ENCODE assay signal across 8 cellular contexts in the genomic region with DNA sequence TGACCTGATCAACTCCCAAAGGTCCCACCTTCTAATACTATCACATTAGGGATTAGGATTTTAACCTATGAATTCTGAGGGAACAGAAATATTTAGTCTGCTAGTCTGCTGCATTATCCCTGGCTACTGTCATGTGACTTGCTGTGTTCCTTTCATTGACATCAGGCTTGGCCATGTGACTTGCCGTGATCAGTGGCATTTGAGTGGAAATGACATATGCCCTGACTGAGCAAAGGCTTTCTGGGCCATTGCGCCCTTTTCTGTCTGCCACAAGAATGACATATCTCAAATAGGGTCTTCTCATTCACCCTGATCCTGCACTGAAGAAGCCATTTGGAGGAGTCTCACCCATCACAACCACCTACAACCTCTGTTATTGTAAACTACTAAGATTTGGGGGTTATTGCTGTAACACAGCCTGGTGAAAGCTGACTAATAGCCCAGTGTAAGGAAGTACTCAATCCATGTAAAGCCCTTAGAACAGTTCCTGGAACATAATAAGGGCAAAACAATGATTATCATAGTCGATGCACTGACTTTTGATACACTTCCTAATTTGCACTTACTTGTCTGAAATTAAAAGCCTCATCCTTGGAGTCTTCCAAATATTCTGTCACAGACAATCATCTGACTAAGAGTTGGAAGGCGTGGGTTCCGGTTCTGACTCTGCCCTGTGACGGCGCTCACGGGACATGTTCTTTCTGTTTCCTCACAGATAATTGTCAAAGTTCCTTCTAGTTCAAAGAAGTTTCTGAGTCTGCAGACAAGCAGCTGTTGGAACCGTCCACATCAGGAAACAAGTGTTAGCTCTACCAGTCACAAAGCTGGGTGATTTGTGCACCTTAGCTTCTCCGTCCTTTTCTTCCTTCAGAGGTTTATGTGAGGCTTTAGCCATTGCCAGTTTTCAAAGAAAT. TPM values are rescaled to one million over a fixed set of nuclear protein-coding genes. Genes with fewer than 3 reads are reported as not detected.
DNase-seq lines count a peak whose midpoint lies in the region; ATAC-seq and TF ChIP-seq lines count a peak whose summit lies in the region.

No MANE protein-coding gene starts in this region.

- peaks cover 9% of the 10 kb centered on the region for H3K4me1 ChIP-seq in CD4-positive, CD25-positive, alpha-beta regulatory T cell (ENCODE audit: control insufficient read depth, insufficient read depth, low read length, poor library complexity, severe bottlenecking)
- peaks cover 0 to 12% (median 0%) of the 10 kb centered on the region in 4 donors for H3K4me1 ChIP-seq in stomach

- H3K27ac ChIP-seq in CD4-positive, CD25-positive, alpha-beta regulatory T cell (ENCODE audit: insufficient read depth, low read length, poor library complexity, severe bottlenecking) = peak overlapping the region; percentile 48
- peak overlapping the region in 4 of 5 donors; percentile 5 to 74 (median 63) for H3K27ac ChIP-seq in stomach

- H3K36me3 Mint-ChIP-seq in CD4-positive, CD25-positive, alpha-beta regulatory T cell = no peaks in the 10 kb centered on the region
- H3K36me3 Mint-ChIP-seq in T-helper 2 cell treated with Interferon-gamma antibody and Interleukin-4, amounts not matched to agents 5 μg/mL and 100 μg/mL, for 36 hours (ENCODE audit: low read depth) = no peaks in the 10 kb centered on the region
- H3K36me3 Mint-ChIP-seq in activated naive CD8-positive, alpha-beta T cell treated with anti-CD3 and anti-CD28 coated beads, Interleukin-2, amount 50 U/mL, for 24 hours (ENCODE audit: low read depth) = no peaks in the 10 kb centered on the region
- H3K36me3 Mint-ChIP-seq in naive B cell = no peaks in the 10 kb centered on the region

- no peak for TF ChIP-seq POLR2A in stomach (IDR thresholded peaks at IDR 0.05)

- peak overlapping the region; percentile 56 for H3K4me3 ChIP-seq in CD4-positive, CD25-positive, alpha-beta regulatory T cell (ENCODE audit: low read depth, low read length)
- no peak overlapping the region for H3K4me3 ChIP-seq in stomach

- 56 to 75% (median 69%) methylated on average over 10 of the region's 10 CpGs for WGBS in stomach, 5 donors

- no peaks in the 10 kb centered on the region for H3K9me3 Mint-ChIP-seq in CD4-positive, CD25-positive, alpha-beta regulatory T cell
- no peaks in the 10 kb centered on the region for H3K9me3 Mint-ChIP-seq in T-helper 2 cell treated with Interferon-gamma antibody and Interleukin-4, amounts not matched to agents 5 μg/mL and 100 μg/mL, for 36 hours
- H3K9me3 Mint-ChIP-seq in activated naive CD8-positive, alpha-beta T cell treated with anti-CD3 and anti-CD28 coated beads, Interleukin-2, amount 50 U/mL, for 24 hours = no peaks in the 10 kb centered on the region
- H3K9me3 Mint-ChIP-seq in naive B cell = no peaks in the 10 kb centered on the region

- peaks cover 16 to 25% (median 18%) of the 10 kb centered on the region in 4 donors for H3K4me1 Mint-ChIP-seq in CD4-positive, CD25-positive, alpha-beta regulatory T cell
- H3K4me1 Mint-ChIP-seq in T-helper 2 cell treated with Interferon-gamma antibody and Interleukin-4, amounts not matched to agents 5 μg/mL and 100 μg/mL, for 36 hours (ENCODE audit: low read depth) = peaks cover 16% of the 10 kb centered on the region
- H3K4me1 Mint-ChIP-seq in activated naive CD8-positive, alpha-beta T cell treated with anti-CD3 and anti-CD28 coated beads, Interleukin-2, amount 50 U/mL, for 24 hours = peaks cover 75% of the 10 kb centered on the region
- peaks cover 49 to 78% (median 70%) of the 10 kb centered on the region in 3 donors for H3K4me1 Mint-ChIP-seq in naive B cell

- H3K36me3 ChIP-seq in CD4-positive, CD25-positive, alpha-beta regulatory T cell (ENCODE audit: control insufficient read depth, insufficient read depth, low read length) = no peaks in the 10 kb centered on the region
- H3K36me3 ChIP-seq in stomach = no peaks in the 10 kb centered on the region

- no peaks in the 10 kb centered on the region for H3K9me3 ChIP-seq in CD4-positive, CD25-positive, alpha-beta regulatory T cell (ENCODE audit: control insufficient read depth in 2 of 2, low read length in 2 of 2)
- H3K9me3 ChIP-seq in stomach = no peaks in the 10 kb centered on the region

- H3K27ac Mint-ChIP-seq in CD4-positive, CD25-positive, alpha-beta regulatory T cell = peak overlapping the region; percentile 84 to 86 (median 85)
- peak overlapping the region; percentile 62 for H3K27ac Mint-ChIP-seq in T-helper 2 cell treated with Interferon-gamma antibody and Interleukin-4, amounts not matched to agents 5 μg/mL and 100 μg/mL, for 36 hours
- peak overlapping the region; percentile 79 for H3K27ac Mint-ChIP-seq in activated naive CD8-positive, alpha-beta T cell treated with anti-CD3 and anti-CD28 coated beads, Interleukin-2, amount 50 U/mL, for 24 hours
- H3K27ac Mint-ChIP-seq in naive B cell = peak overlapping the region; percentile 63 to 96 (median 90)

- TF ChIP-seq EP300 in stomach (IDR thresholded peaks at IDR 0.05) = no peak

- H3K4me3 Mint-ChIP-seq in CD4-positive, CD25-positive, alpha-beta regulatory T cell = peak overlapping the region; percentile 0 to 76 (median 62)
- peak overlapping the region; percentile 37 for H3K4me3 Mint-ChIP-seq in T-helper 2 cell treated with Interferon-gamma antibody and Interleukin-4, amounts not matched to agents 5 μg/mL and 100 μg/mL, for 36 hours
- H3K4me3 Mint-ChIP-seq in activated naive CD8-positive, alpha-beta T cell treated with anti-CD3 and anti-CD28 coated beads, Interleukin-2, amount 50 U/mL, for 24 hours = peak overlapping the region; percentile 66
- peak overlapping the region; percentile 46 to 87 (median 64) for H3K4me3 Mint-ChIP-seq in naive B cell

- peak; percentile 78 to 80 for ATAC-seq in CD4-positive, CD25-positive, alpha-beta regulatory T cell (ENCODE audit: low read depth in 2 of 2)
- ATAC-seq in HG02642 (IDR thresholded peaks at IDR 0.05; ENCODE audit: poor library complexity, unreplicated experiment) (peak; percentile 56), naive B cell (ENCODE audit: low read depth in 2 of 2) (peak; percentile 76 to 78)
- peak; percentile 55 for ATAC-seq in activated naive CD8-positive, alpha-beta T cell treated with anti-CD3 and anti-CD28 coated beads, Interleukin-2, amount 50 U/mL, for 24 hours

- intact Hi-C loops in stomach (cut with DNase I; ENCODE audit: low total_unique reads) = no loop called here

- no peaks in the 10 kb centered on the region for H3K27me3 ChIP-seq in CD4-positive, CD25-positive, alpha-beta regulatory T cell (ENCODE audit: control insufficient read depth, insufficient read depth, low read length)
- H3K27me3 ChIP-seq in stomach = peaks cover 0 to 4% (median 0%) of the 10 kb centered on the region in 3 donors

- no peak for TF ChIP-seq CTCF in stomach (IDR thresholded peaks at IDR 0.05)

- DNase-seq in CD4-positive, CD25-positive, alpha-beta regulatory T cell = peak; percentile 37 to 88 (median 61)
- DNase-seq in T-helper 2 cell treated with Interferon-gamma antibody and Interleukin-4, amounts not matched to agents 5 μg/mL and 100 μg/mL, for 36 hours (ENCODE audit: low spot score) = peak; percentile 57
- DNase-seq in activated naive CD8-positive, alpha-beta T cell treated with anti-CD3 and anti-CD28 coated beads, Interleukin-2, amount 50 U/mL, for 24 hours = peak; percentile 61
- DNase-seq in naive B cell = peak; percentile 81
- peak; percentile 52 for DNase-seq in stomach
- DNase-seq in AG08396 (ENCODE audit: low spot score) = no peak
- DNase-seq in GM19238 (ENCODE audit: insufficient read length, low spot score) = no peak

- no peaks in the 10 kb centered on the region for H3K27me3 Mint-ChIP-seq in CD4-positive, CD25-positive, alpha-beta regulatory T cell
- peaks cover 24% of the 10 kb centered on the region for H3K27me3 Mint-ChIP-seq in T-helper 2 cell treated with Interferon-gamma antibody and Interleukin-4, amounts not matched to agents 5 μg/mL and 100 μg/mL, for 36 hours (ENCODE audit: low read depth)
- no peaks in the 10 kb centered on the region for H3K27me3 Mint-ChIP-seq in activated naive CD8-positive, alpha-beta T cell treated with anti-CD3 and anti-CD28 coated beads, Interleukin-2, amount 50 U/mL, for 24 hours
- no peaks in the 10 kb centered on the region for H3K27me3 Mint-ChIP-seq in naive B cell

RNA-seq across cellular contexts. Expression of gene RASGEF1B, which starts 33.2 kb away (rescaled TPM):
- 28.0 TPM for total RNA-seq in CD4-positive, CD25-positive, alpha-beta regulatory T cell
- 1 to 10 TPM; 1.1 to 2.7 (median 2.3) TPM for polyA plus RNA-seq in CD4-positive, CD25-positive, alpha-beta regulatory T cell
- polyA plus RNA-seq in naive B cell (ENCODE audit: low read depth in 6 of 6) (10 to 100 TPM; 43.9 to 75.9 (median 50.0) TPM), stomach (10 to 100 TPM in 1 of 3 donors, 1 to 10 TPM in 2; 5.4 to 11.6 (median 6.8) TPM)
- 10 to 100 TPM in 2 of 5 donors, 1 to 10 TPM in 3; 7.1 to 56.8 (median 9.6) TPM for total RNA-seq in stomach

Comparison
In these comparisons a context has a peak if more than half of its experiments do, and no peak if none do; other contexts are left out.
1. DNase-seq: peak in CD4-positive, CD25-positive, alpha-beta regulatory T cell (3 of 3), T-helper 2 cell treated with Interferon-gamma antibody and Interleukin-4, amounts not matched to agents 5 μg/mL and 100 μg/mL, for 36 hours (single experiment), activated naive CD8-positive, alpha-beta T cell treated with anti-CD3 and anti-CD28 coated beads, Interleukin-2, amount 50 U/mL, for 24 hours (single experiment), naive B cell (single experiment) and stomach (single experiment); none in AG08396 (single experiment) and GM19238 (single experiment).
2. Peak in every context shown above with its lines, with median percentiles within 50 percentile points of each other: ATAC-seq, H3K27ac Mint-ChIP-seq and H3K4me3 Mint-ChIP-seq.